Comparison of ENCODE assay signal across 15 cellular contexts in genomic region chr2:64211471-64211870, GRCh38.
DNase-seq lines count a peak whose midpoint lies in the region; ATAC-seq and TF ChIP-seq lines count a peak whose summit lies in the region.
"Had no signal": no experiment of that assay in that cellular context is flagged by ENCODE, and none has a peak within 500 bp of the region (broad histone marks: within the 10 kb centered on the region; RNA-seq: fewer than 3 reads in every experiment).

No MANE protein-coding gene starts in this region.

- peak overlapping the region; percentile 81 for H3K4me3 Mint-ChIP-seq in natural killer cell treated with Interleukin-12 subunit alpha and Interleukin-12 subunit beta and Interleukin-15 and Interleukin-18, amount 100 ng/mL, for 72 hours
- H3K4me3 Mint-ChIP-seq in natural killer cell (no peak overlapping the region), mesothelial cell of epicardium (no peak overlapping the region)
- no peak overlapping the region for H3K4me3 Mint-ChIP-seq in activated T-helper 2 cell treated with anti-CD3 and anti-CD28 coated beads, Interferon-gamma antibody, Interleukin-2, Interleukin-4, amounts not matched to agents 10 μg/mL and 5 μg/mL and 100 μg/mL, durations not matched to agents 14 hours and 24 hours and 36 hours (ENCODE audit: low read depth)

- TF ChIP-seq POLR2A in GM18505 (IDR thresholded peaks at IDR 0.05; ENCODE audit: borderline replicate concordance, extremely low read depth, insufficient read depth, insufficient read length): no peak

- H3K27me3 Mint-ChIP-seq in natural killer cell treated with Interleukin-12 subunit alpha and Interleukin-12 subunit beta and Interleukin-15 and Interleukin-18, amount 100 ng/mL, for 72 hours: peaks cover 0 to 7% of the 10 kb centered on the region in 2 donors
- H3K27me3 Mint-ChIP-seq in natural killer cell (ENCODE audit: low read depth in 2 of 2): no peaks in the 10 kb centered on the region
- no peaks in the 10 kb centered on the region for H3K27me3 Mint-ChIP-seq in activated T-helper 2 cell treated with anti-CD3 and anti-CD28 coated beads, Interferon-gamma antibody, Interleukin-2, Interleukin-4, amounts not matched to agents 10 μg/mL and 5 μg/mL and 100 μg/mL, durations not matched to agents 14 hours and 24 hours and 36 hours (ENCODE audit: low read depth)
- H3K27me3 Mint-ChIP-seq in mesothelial cell of epicardium (ENCODE audit: low read depth): no peaks in the 10 kb centered on the region

- ATAC-seq in natural killer cell treated with Interleukin-12 subunit alpha and Interleukin-12 subunit beta and Interleukin-15 and Interleukin-18, amount 100 ng/mL, for 72 hours: no peak
- ATAC-seq in natural killer cell (no peak), GM18505 (IDR thresholded peaks at IDR 0.05; ENCODE audit: unreplicated experiment) (no peak), GM21717 (IDR thresholded peaks at IDR 0.05; ENCODE audit: unreplicated experiment) (no peak)
- ATAC-seq: HCT116, left lobe of liver had no signal

- no peaks in the 10 kb centered on the region for H3K36me3 Mint-ChIP-seq in natural killer cell treated with Interleukin-12 subunit alpha and Interleukin-12 subunit beta and Interleukin-15 and Interleukin-18, amount 100 ng/mL, for 72 hours
- H3K36me3 Mint-ChIP-seq in natural killer cell (no peaks in the 10 kb centered on the region), mesothelial cell of epicardium (no peaks in the 10 kb centered on the region)
- H3K36me3 Mint-ChIP-seq in activated T-helper 2 cell treated with anti-CD3 and anti-CD28 coated beads, Interferon-gamma antibody, Interleukin-2, Interleukin-4, amounts not matched to agents 10 μg/mL and 5 μg/mL and 100 μg/mL, durations not matched to agents 14 hours and 24 hours and 36 hours (ENCODE audit: low read depth): no peaks in the 10 kb centered on the region

- intact Hi-C loops in natural killer cell (cut with micrococcal nuclease): loop anchor here (10.0 kb wide), 1 partner anchor 113 kb away; no protein-coding TSS in a partner anchor
- intact Hi-C loops in activated T-helper 2 cell treated with anti-CD3 and anti-CD28 coated beads, Interferon-gamma antibody, Interleukin-2, Interleukin-4, amounts not matched to agents 10 μg/mL and 5 μg/mL and 100 μg/mL, durations not matched to agents 14 hours and 24 hours and 36 hours (cut with micrococcal nuclease): loop anchor here (5.0 kb wide), 4 partner anchors 331 to 771 kb away; partner anchors contain the start of gene SERTAD2

- DNase-seq in natural killer cell treated with Interleukin-12 subunit alpha and Interleukin-12 subunit beta and Interleukin-15 and Interleukin-18, amount 100 ng/mL, for 72 hours (ENCODE audit: low spot score): no peak
- DNase-seq in natural killer cell (no peak), mesothelial cell of epicardium (ENCODE audit: low spot score in 2 of 2, unreplicated experiment in 2 of 2) (no peak), DMS114 treated with DMSO at 0.1 percent for 48 hours (lab: John Stamatoyannopoulos, UW; ENCODE audit: unreplicated experiment) (no peak)
- no peak for DNase-seq in activated T-helper 2 cell treated with anti-CD3 and anti-CD28 coated beads, Interferon-gamma antibody, Interleukin-2, Interleukin-4, amounts not matched to agents 10 μg/mL and 5 μg/mL and 100 μg/mL, durations not matched to agents 14 hours and 24 hours and 36 hours (ENCODE audit: low spot score)
- DNase-seq in stimulated activated naive CD4-positive, alpha-beta T cell (lab: John Stamatoyannopoulos, UW): no peak
- DNase-seq: EL, heart left ventricle, NCI-H1417, NCI-H524, ovary had no signal

- H3K27ac Mint-ChIP-seq in natural killer cell treated with Interleukin-12 subunit alpha and Interleukin-12 subunit beta and Interleukin-15 and Interleukin-18, amount 100 ng/mL, for 72 hours: peak overlapping the region; percentile 96 to 99
- H3K27ac Mint-ChIP-seq in natural killer cell (peak overlapping the region in 1 of 2 donors; percentile 44), mesothelial cell of epicardium (peak overlapping the region; percentile 9)
- peak overlapping the region; percentile 26 for H3K27ac Mint-ChIP-seq in activated T-helper 2 cell treated with anti-CD3 and anti-CD28 coated beads, Interferon-gamma antibody, Interleukin-2, Interleukin-4, amounts not matched to agents 10 μg/mL and 5 μg/mL and 100 μg/mL, durations not matched to agents 14 hours and 24 hours and 36 hours

- peaks cover 46 to 55% of the 10 kb centered on the region in 2 donors for H3K4me1 Mint-ChIP-seq in natural killer cell treated with Interleukin-12 subunit alpha and Interleukin-12 subunit beta and Interleukin-15 and Interleukin-18, amount 100 ng/mL, for 72 hours (ENCODE audit: low read depth in 2 of 2)
- H3K4me1 Mint-ChIP-seq in natural killer cell (peaks cover 10% of the 10 kb centered on the region in 2 donors), mesothelial cell of epicardium (peaks cover 41% of the 10 kb centered on the region)
- H3K4me1 Mint-ChIP-seq in activated T-helper 2 cell treated with anti-CD3 and anti-CD28 coated beads, Interferon-gamma antibody, Interleukin-2, Interleukin-4, amounts not matched to agents 10 μg/mL and 5 μg/mL and 100 μg/mL, durations not matched to agents 14 hours and 24 hours and 36 hours (ENCODE audit: low read depth): peaks cover 56% of the 10 kb centered on the region

- no peak for TF ChIP-seq CTCF in natural killer cell (IDR thresholded peaks at IDR 0.05)
- TF ChIP-seq CTCF in mesothelial cell of epicardium (IDR thresholded peaks at IDR 0.05; ENCODE audit: unreplicated experiment): no peak

- peaks cover 8% of the 10 kb centered on the region for H3K9me3 Mint-ChIP-seq in natural killer cell treated with Interleukin-12 subunit alpha and Interleukin-12 subunit beta and Interleukin-15 and Interleukin-18, amount 100 ng/mL, for 72 hours
- no peaks in the 10 kb centered on the region for H3K9me3 Mint-ChIP-seq in natural killer cell
- H3K9me3 Mint-ChIP-seq in activated T-helper 2 cell treated with anti-CD3 and anti-CD28 coated beads, Interferon-gamma antibody, Interleukin-2, Interleukin-4, amounts not matched to agents 10 μg/mL and 5 μg/mL and 100 μg/mL, durations not matched to agents 14 hours and 24 hours and 36 hours: peaks cover 2% of the 10 kb centered on the region
- no peaks in the 10 kb centered on the region for H3K9me3 Mint-ChIP-seq in mesothelial cell of epicardium
